Comparison of ENCODE assay signal across 16 cellular contexts in genomic region chr16:89796104-89796503, GRCh38. TPM values are rescaled to one million over a fixed set of nuclear protein-coding genes. Genes with fewer than 3 reads are reported as not detected.
DNase-seq lines count a peak whose midpoint lies in the region; ATAC-seq and TF ChIP-seq lines count a peak whose summit lies in the region.
"Had no signal": no experiment of that assay in that cellular context is flagged by ENCODE, and none has a peak within 500 bp of the region (broad histone marks: within the 10 kb centered on the region; RNA-seq: fewer than 3 reads in every experiment).

No MANE protein-coding gene starts in this region.

- no peak overlapping the region for H3K56ac ChIP-seq in H9 (ENCODE audit: insufficient read length, low read depth, low read length)

- DNase-seq in GM10248 (ENCODE audit: extremely low spot score) (peak; percentile 5), H9 (no peak), neuronal stem cell (ENCODE audit: low spot score) (no peak), HEK293T (ENCODE audit: extremely low spot score) (no peak), NOMO-1 treated with dmso at 0.1 percent for 144 hours (lab: John Stamatoyannopoulos, UW; ENCODE audit: unreplicated experiment) (no peak)
- DNase-seq in central memory CD8-positive, alpha-beta T cell (ENCODE audit: low spot score in 2 of 2), result no peak
- DNase-seq in effector CD4-positive, alpha-beta T cell, result no peak
- DNase-seq: BE2C; CD4-positive, alpha-beta memory T cell; DMS153; DMS79 treated with DMSO at 0.1 percent for 48 hours; EL; HCEC 1CT had no signal

- H3K4me3 ChIP-seq in neuronal stem cell (ENCODE audit: low read length in 2 of 2), result no peak overlapping the region
- H3K4me3 ChIP-seq: A549 had no signal

- no peaks in the 10 kb centered on the region for H3K79me2 ChIP-seq in H9 (ENCODE audit: insufficient read depth, low read length)

- no peak overlapping the region for H2BK12ac ChIP-seq in H9 (ENCODE audit: insufficient read length, low read depth, low read length)
- no peak overlapping the region for H2BK12ac ChIP-seq in neuronal stem cell (ENCODE audit: low read length)

- H3K9ac ChIP-seq in H9 (ENCODE audit: extremely low read depth, insufficient read length, low read length) (no peak overlapping the region), neuronal stem cell (ENCODE audit: low read depth, low read length, poor library complexity) (no peak overlapping the region)

- H4K20me1 ChIP-seq in H9 (ENCODE audit: control insufficient read depth, insufficient read depth, insufficient read length), result no peaks in the 10 kb centered on the region

- H3K23ac ChIP-seq in H9 (ENCODE audit: insufficient read length, low read depth, low read length) (no peak overlapping the region), neuronal stem cell (ENCODE audit: low read depth, low read length, poor library complexity) (peak overlapping the region; percentile 25)

- no peak overlapping the region for H4K5ac ChIP-seq in H9 (ENCODE audit: insufficient read length, low read depth, low read length)

- peak overlapping the region; percentile 29 to 64 (median 58); a peak in 5 of 7 replicates for H3K27ac Mint-ChIP-seq in H9
- peak overlapping the region; percentile 62 for H3K27ac Mint-ChIP-seq in central memory CD8-positive, alpha-beta T cell (ENCODE audit: low read depth)
- H3K27ac Mint-ChIP-seq: CD4-positive, alpha-beta memory T cell had no signal

- no peaks in the 10 kb centered on the region for H3K9me3 ChIP-seq in H9 (ENCODE audit: control insufficient read depth, low read depth, low read length)
- no peaks in the 10 kb centered on the region for H3K9me3 ChIP-seq in neuronal stem cell (replicated peaks in 1 of 2; ENCODE audit: control insufficient read depth in 2 of 2, insufficient read depth in 1 of 2, low read depth in 1 of 2, low read length in 2 of 2)
- H3K9me3 ChIP-seq: A549, BE2C had no signal

- no CpG with 5 or more reads among the region's 18 CpGs for WGBS in H9 (ENCODE audit: extremely low coverage, insufficient read length, low lambda C conversion rate)
- WGBS in neuronal stem cell (ENCODE audit: extremely low coverage in 2 of 2, insufficient read length in 2 of 2, insufficient replicate concordance in 1 of 2), 2 donors, result no CpG with 5 or more reads among the region's 18 CpGs

- TF ChIP-seq CTCF in GM10248 (IDR thresholded peaks at IDR 0.05; ENCODE audit: control extremely low read depth, extremely low read depth, low read depth, missing control alignments) (no peak), H9 (conservative IDR thresholded peaks at IDR 0.05) (no peak)

- H3K36me3 ChIP-seq in neuronal stem cell (replicated peaks in 1 of 2; ENCODE audit: control insufficient read depth in 2 of 2, insufficient read depth in 2 of 2, low read length in 2 of 2), result peaks cover 32 to 97% of the 10 kb centered on the region in 2 donors

- H3K9me3 Mint-ChIP-seq in H9, result no peaks in the 10 kb centered on the region
- no peaks in the 10 kb centered on the region for H3K9me3 Mint-ChIP-seq in central memory CD8-positive, alpha-beta T cell
- H3K9me3 Mint-ChIP-seq: CD4-positive, alpha-beta memory T cell had no signal

- H2BK120ac ChIP-seq in H9 (ENCODE audit: low read depth, low read length, poor library complexity, severe bottlenecking) (no peak overlapping the region), neuronal stem cell (ENCODE audit: low read depth, low read length) (no peak overlapping the region)

- no peak overlapping the region for H3K4me2 ChIP-seq in H9 (ENCODE audit: insufficient read depth, insufficient read length, low read length)
- no peak overlapping the region for H3K4me2 ChIP-seq in neuronal stem cell (ENCODE audit: insufficient read depth, low read length, poor library complexity, severe bottlenecking)
- H3K4me2 ChIP-seq: A549 had no signal

- no peaks in the 10 kb centered on the region for H3K4me1 Mint-ChIP-seq in H9
- peaks cover 12% of the 10 kb centered on the region for H3K4me1 Mint-ChIP-seq in central memory CD8-positive, alpha-beta T cell

- H3K27me3 Mint-ChIP-seq in H9 (ENCODE audit: low read depth), result peaks cover 2% of the 10 kb centered on the region; the same call in 1 of the 2 replicates
- H3K27me3 Mint-ChIP-seq in central memory CD8-positive, alpha-beta T cell, result no peaks in the 10 kb centered on the region
- H3K27me3 Mint-ChIP-seq: CD4-positive, alpha-beta memory T cell had no signal

- H2BK15ac ChIP-seq in H9 (ENCODE audit: low read depth, low read length), result no peak overlapping the region
- H2BK15ac ChIP-seq in neuronal stem cell (ENCODE audit: low read length), result no peak overlapping the region

- H3T11ph ChIP-seq in H9 (ENCODE audit: low read length), result no peak overlapping the region

- H3K23me2 ChIP-seq in H9 (ENCODE audit: insufficient read length, low read depth, low read length, poor library complexity, severe bottlenecking), result no peaks in the 10 kb centered on the region

- H3K4me1 ChIP-seq in H9 (ENCODE audit: insufficient read depth, low read length) (no peaks in the 10 kb centered on the region), neuronal stem cell (ENCODE audit: control insufficient read depth in 2 of 2, insufficient read depth in 1 of 2, low read depth in 1 of 2, low read length in 2 of 2) (no peaks in the 10 kb centered on the region)
- H3K4me1 ChIP-seq: A549 had no signal

- H2AFZ ChIP-seq in H9 (ENCODE audit: low read length) (no peak overlapping the region), neuronal stem cell (ENCODE audit: low read length) (no peak overlapping the region)

- POLR2A ChIA-PET in GM10248 (lab: Yijun Ruan, JAX), result no interaction called here
- POLR2A ChIA-PET in HEK293T (lab: Yijun Ruan, JAX), result no interaction called here

- H3K14ac ChIP-seq in H9 (ENCODE audit: insufficient read depth, low read length) (no peak overlapping the region), neuronal stem cell (ENCODE audit: low read length) (no peak overlapping the region)

- H3K36me3 Mint-ChIP-seq in H9 (ENCODE audit: insufficient read depth in 1 of 3, low read depth in 3 of 3), result peaks cover 47 to 75% (median 71%) of the 10 kb centered on the region in 3 experiments
- peaks cover 1% of the 10 kb centered on the region for H3K36me3 Mint-ChIP-seq in central memory CD8-positive, alpha-beta T cell (ENCODE audit: insufficient read depth)
- H3K36me3 Mint-ChIP-seq: CD4-positive, alpha-beta memory T cell had no signal

- H3K18ac ChIP-seq in H9 (ENCODE audit: insufficient read length, low read depth, low read length), result no peak overlapping the region
- no peak overlapping the region for H3K18ac ChIP-seq in neuronal stem cell (ENCODE audit: low read length)

- no peak overlapping the region for H3K27ac ChIP-seq in H9 (ENCODE audit: insufficient read length, low read depth, low read length)
- H3K27ac ChIP-seq in neuronal stem cell (replicated peaks; ENCODE audit: low read length), result no peak overlapping the region
- H3K27ac ChIP-seq: A549, C4-2B, HL-60 had no signal

- H4K91ac ChIP-seq in H9 (ENCODE audit: insufficient read length, low read depth, low read length) (no peak overlapping the region), neuronal stem cell (ENCODE audit: low read depth, low read length, poor library complexity) (no peak overlapping the region)

- CTCF ChIA-PET in GM10248 (lab: Yijun Ruan, JAX), result no interaction called here
- CTCF ChIA-PET in HEK293T (lab: Yijun Ruan, JAX), result no interaction called here

- H3K27me3 ChIP-seq in H9 (ENCODE audit: insufficient read depth, low read length) (no peaks in the 10 kb centered on the region), neuronal stem cell (ENCODE audit: control insufficient read depth in 3 of 3, insufficient read depth in 3 of 3, low read depth in 1 of 3, low read length in 3 of 3) (no peaks in the 10 kb centered on the region)
- H3K27me3 ChIP-seq: BE2C had no signal

- H2BK20ac ChIP-seq in H9 (ENCODE audit: low read depth, low read length, poor library complexity, severe bottlenecking), result no peak overlapping the region

- H3K4ac ChIP-seq in H9 (ENCODE audit: low read depth, low read length) (no peak overlapping the region), neuronal stem cell (ENCODE audit: low read length) (no peak overlapping the region)

- ATAC-seq in central memory CD8-positive, alpha-beta T cell (replicated peaks; ENCODE audit: extremely low read depth, poor library complexity, severe bottlenecking), result no peak
- ATAC-seq: A549 had no signal

- H2AK5ac ChIP-seq in H9 (ENCODE audit: insufficient read length, low read length) (no peak overlapping the region), neuronal stem cell (ENCODE audit: low read depth, low read length) (no peak overlapping the region)

- no peak overlapping the region for H2BK5ac ChIP-seq in H9 (ENCODE audit: insufficient read length, low read length)
- peak overlapping the region; percentile 19 for H2BK5ac ChIP-seq in neuronal stem cell (ENCODE audit: low read length)

- H3K4me3 Mint-ChIP-seq in H9, result no peak overlapping the region
- H3K4me3 Mint-ChIP-seq in central memory CD8-positive, alpha-beta T cell, result no peak overlapping the region
- H3K4me3 Mint-ChIP-seq: CD4-positive, alpha-beta memory T cell had no signal

- H4K8ac ChIP-seq in H9 (replicated peaks; ENCODE audit: insufficient read length, low read depth, low read length), result no peak overlapping the region
- no peak overlapping the region for H4K8ac ChIP-seq in neuronal stem cell (ENCODE audit: low read depth, low read length)

- H3K79me1 ChIP-seq in H9 (ENCODE audit: insufficient read depth, low read depth, low read length, poor library complexity, severe bottlenecking) (no peaks in the 10 kb centered on the region), neuronal stem cell (ENCODE audit: low read depth, low read length) (no peaks in the 10 kb centered on the region)

TF ChIP-seq in HEK293T, 16 proteins besides CTCF, POLR2A, EP300 and RAD21 (continues in another document):
- TF ChIP-seq, protein P1, sequence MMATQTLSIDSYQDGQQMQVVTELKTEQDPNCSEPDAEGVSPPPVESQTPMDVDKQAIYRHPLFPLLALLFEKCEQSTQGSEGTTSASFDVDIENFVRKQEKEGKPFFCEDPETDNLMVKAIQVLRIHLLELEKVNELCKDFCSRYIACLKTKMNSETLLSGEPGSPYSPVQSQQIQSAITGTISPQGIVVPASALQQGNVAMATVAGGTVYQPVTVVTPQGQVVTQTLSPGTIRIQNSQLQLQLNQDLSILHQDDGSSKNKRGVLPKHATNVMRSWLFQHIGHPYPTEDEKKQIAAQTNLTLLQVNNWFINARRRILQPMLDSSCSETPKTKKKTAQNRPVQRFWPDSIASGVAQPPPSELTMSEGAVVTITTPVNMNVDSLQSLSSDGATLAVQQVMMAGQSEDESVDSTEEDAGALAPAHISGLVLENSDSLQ (IDR thresholded peaks at IDR 0.05), result no peak
- TF ChIP-seq TARDBP (IDR thresholded peaks at IDR 0.05), result no peak
- TF ChIP-seq ZNF384 (IDR thresholded peaks at IDR 0.05), result no peak
- TF ChIP-seq BHLHE40 (IDR thresholded peaks at IDR 0.05; ENCODE audit: borderline replicate concordance), result no peak
- TF ChIP-seq HDGF (IDR thresholded peaks at IDR 0.05; ENCODE audit: borderline replicate concordance), result no peak
- no peak for TF ChIP-seq ELF4 (IDR thresholded peaks at IDR 0.05)
- no peak for TF ChIP-seq SUZ12 (IDR thresholded peaks at IDR 0.05)
- TF ChIP-seq NFRKB (IDR thresholded peaks at IDR 0.05), result no peak
- no peak for TF ChIP-seq ARNT (IDR thresholded peaks at IDR 0.05)

RNA-seq across cellular contexts. Expression of gene FANCA, which starts 20.3 kb away (rescaled TPM):
- total RNA-seq in H9 (2021), result 84.3 and 106 TPM in 2 replicates
- polyA plus RNA-seq in neuronal stem cell (2013, experiment 1 of 2), result 18.4 TPM
- polyA plus RNA-seq in neuronal stem cell (2013, experiment 2 of 2), result 21.0 TPM

RNA-seq across cellular contexts. Expression of gene SPIRE2, which starts 32.2 kb away (rescaled TPM):
- 6.7 and 6.9 TPM in 2 replicates for total RNA-seq in H9 (2021)
- 7.0 TPM for polyA plus RNA-seq in neuronal stem cell (2013, experiment 1 of 2)
- polyA plus RNA-seq in neuronal stem cell (2013, experiment 2 of 2), result 7.0 TPM
